In the genomic region with DNA sequence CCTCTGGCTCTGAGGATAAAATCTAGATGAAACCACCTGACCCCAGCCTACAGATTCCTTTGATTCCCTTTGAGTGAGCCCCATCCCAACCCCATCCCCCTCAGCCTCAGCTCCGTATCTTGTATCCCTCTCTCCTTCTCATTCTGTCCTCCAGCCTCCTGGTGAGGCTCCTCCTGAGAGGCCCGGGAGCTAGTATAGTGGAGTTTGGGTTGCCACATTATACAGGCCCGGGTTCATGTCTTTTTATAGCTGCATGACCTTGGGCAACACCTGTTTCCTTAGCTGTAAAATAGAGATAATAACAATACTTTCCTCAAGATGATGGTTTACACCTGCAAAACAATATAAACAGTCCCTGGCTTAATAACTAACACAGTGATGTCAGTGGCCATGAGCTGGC, we compare ENCODE assay signal across 17 cellular contexts.
"Had no signal": no experiment of that assay in that cellular context is flagged by ENCODE, and none has a peak within 500 bp of the region (broad histone marks: within the 10 kb centered on the region; RNA-seq: fewer than 3 reads in every experiment).

No MANE protein-coding gene starts in this region.

- ATAC-seq: activated CD4-positive, CD25-positive, alpha-beta regulatory T cell treated with anti-CD3 and anti-CD28 coated beads, Interleukin-2, amount 50 U/mL, for 24 hours; activated T-cell treated with anti-CD3 and anti-CD28 coated beads, Interleukin-2, amount 50 U/mL, for 4 hours; gastrocnemius medialis; naive thymus-derived CD4-positive, alpha-beta T cell; psoas muscle; right cardiac atrium had no signal

- H3K4me1 ChIP-seq: gastrocnemius medialis, neural progenitor cell, psoas muscle, tibial nerve, uterus had no signal

- H3K27ac ChIP-seq: body of pancreas, gastrocnemius medialis, left ventricle myocardium inferior, neural progenitor cell, psoas muscle, tibial nerve, uterus had no signal

- H3K4me3 ChIP-seq: body of pancreas, gastrocnemius medialis, left ventricle myocardium inferior, neural progenitor cell, psoas muscle, tibial nerve, uterus had no signal

- H3K27me3 ChIP-seq: body of pancreas, gastrocnemius medialis, neural progenitor cell, tibial nerve, uterus had no signal

- H3K36me3 ChIP-seq: gastrocnemius medialis, left ventricle myocardium inferior, neural progenitor cell, tibial nerve, uterus had no signal

- DNase-seq: activated CD4-positive, alpha-beta T cell treated with anti-CD3 and anti-CD28 coated beads, Interleukin-2, amount 10 ng/mL, durations not matched to agents 7 days and 5 days; activated CD8-positive, alpha-beta memory T cell treated with anti-CD3 and anti-CD28 coated beads, Interleukin-2, amount 50 U/mL, for 4 hours; activated naive CD4-positive, alpha-beta T cell treated with anti-CD3 and anti-CD28 coated beads for 36 hours; activated T-cell treated with anti-CD3 and anti-CD28 coated beads, Interleukin-2, amount 50 U/mL, for 4 hours; caudate nucleus; gastrocnemius medialis; head of caudate nucleus; left ventricle myocardium inferior; naive thymus-derived CD4-positive, alpha-beta T cell; psoas muscle; right cardiac atrium; T1000; uterus had no signal

- H3K9me3 ChIP-seq: body of pancreas, gastrocnemius medialis, left ventricle myocardium inferior, psoas muscle, tibial nerve, uterus had no signal
